Comparison of ENCODE assay signal across 22 cellular contexts in the genomic region with DNA sequence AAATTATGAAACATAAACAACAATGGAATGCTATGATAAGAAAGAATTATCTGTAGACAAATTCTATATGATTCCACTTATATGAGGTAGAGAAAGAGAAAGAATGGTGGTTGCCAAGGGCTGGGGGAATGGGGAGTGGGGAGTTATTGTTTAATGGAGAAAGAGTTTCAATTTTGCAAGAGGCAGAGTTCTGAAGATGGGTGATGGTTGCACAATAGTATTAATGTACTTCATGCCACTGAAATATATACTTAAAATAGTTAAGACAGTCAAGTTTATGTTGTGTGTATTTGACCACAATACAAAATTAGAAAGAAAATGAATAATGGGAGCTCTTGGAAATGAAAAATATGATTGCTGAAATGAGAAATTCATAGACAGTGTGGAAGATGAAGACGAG.
"Had no signal": no experiment of that assay in that cellular context is flagged by ENCODE, and none has a peak within 500 bp of the region (broad histone marks: within the 10 kb centered on the region; RNA-seq: fewer than 3 reads in every experiment).

No MANE protein-coding gene starts in this region.

- H3K9me3 ChIP-seq: gastrocnemius medialis, heart right ventricle, lower lobe of right lung, ovary, right atrium auricular region, stomach, thoracic aorta, transverse colon had no signal

- ATAC-seq: gastrocnemius medialis; heart right ventricle; left lobe of liver; lower lobe of right lung; natural killer cell treated with Interleukin-12 subunit alpha and Interleukin-12 subunit beta and Interleukin-15 and Interleukin-18, amount 100 ng/mL, for 72 hours had no signal

- H3K4me1 ChIP-seq: gastrocnemius medialis, right atrium auricular region had no signal

- H3K27ac ChIP-seq: dorsolateral prefrontal cortex, gastrocnemius medialis, heart right ventricle, lower lobe of right lung, neural progenitor cell, ovary, right atrium auricular region, stomach, thoracic aorta, transverse colon had no signal

- H3K27me3 ChIP-seq: dorsolateral prefrontal cortex, gastrocnemius medialis, heart right ventricle, neural progenitor cell, ovary, right atrium auricular region, stomach, transverse colon had no signal

- H3K36me3 ChIP-seq: gastrocnemius medialis, heart right ventricle, lower lobe of right lung, neural progenitor cell, ovary, right atrium auricular region, stomach, thoracic aorta, transverse colon had no signal

- H3K9ac ChIP-seq: neural progenitor cell had no signal

- H3K4me3 ChIP-seq: dorsolateral prefrontal cortex, gastrocnemius medialis, heart right ventricle, lower lobe of right lung, neural progenitor cell, ovary, right atrium auricular region, stomach, thoracic aorta, transverse colon had no signal

- DNase-seq: cortex of kidney; dorsolateral prefrontal cortex; effector CD8-positive, alpha-beta T cell; gastrocnemius medialis; heart right ventricle; hypothalamus; islet precursor cell; lower lobe of right lung; midbrain; nucleus accumbens; ovary; small intestine; stimulated activated CD4-positive, alpha-beta T cell treated with anti-CD3 and anti-CD28 coated beads, Interleukin-12 subunit alpha, Interleukin-12 subunit beta, amount 100 ng/mL, for 4 hours; stimulated activated naive CD4-positive, alpha-beta T cell; stomach; substantia nigra; transverse colon had no signal
